In genomic region chr3:195657475-195658372, GRCh38 we compare ENCODE assay signal across 8 cellular contexts.
DNase-seq lines count a peak whose midpoint lies in the region; ATAC-seq and TF ChIP-seq lines count a peak whose summit lies in the region.
"Not testable (repeated sequence)": the region's sequence is repeated elsewhere in the genome, so short reads cannot be mapped to it uniquely, and the experiment has no call there.

No MANE protein-coding gene starts in this region.

- not testable (repeated sequence) for H3K9ac ChIP-seq in muscle layer of colon (ENCODE audit: low read length)

- H3K27me3 Mint-ChIP-seq in CD14-positive monocyte (ENCODE audit: low read depth in 3 of 3), result not testable (repeated sequence)

- not testable (repeated sequence) for H3K9me3 Mint-ChIP-seq in CD14-positive monocyte; activated naive CD4-positive, alpha-beta T cell treated with anti-CD3 and anti-CD28 coated beads, Interleukin-2, amount 50 U/mL, for 72 hours

- DNase-seq in CD14-positive monocyte (ENCODE audit: low spot score), result peak; percentile 80
- DNase-seq in T follicular helper cell (ENCODE audit: low read depth), result peak; percentile 82
- DNase-seq in activated naive CD4-positive, alpha-beta T cell treated with anti-CD3 and anti-CD28 coated beads, Interleukin-2, amount 50 U/mL, for 72 hours (ENCODE audit: low spot score in 2 of 2), result peak; percentile 95
- peak; percentile 72 for DNase-seq in fibroblast of villous mesenchyme (ENCODE audit: low read depth)
- peak; percentile 90 for DNase-seq in stimulated activated CD4-positive, alpha-beta T cell treated with anti-CD3 and anti-CD28 coated beads, Interleukin-4, amount 100 ng/mL, for 4 hours

- not testable (repeated sequence) for H3K36me3 Mint-ChIP-seq in CD14-positive monocyte; activated naive CD4-positive, alpha-beta T cell treated with anti-CD3 and anti-CD28 coated beads, Interleukin-2, amount 50 U/mL, for 72 hours

- H3K27ac ChIP-seq in muscle layer of colon (ENCODE audit: low read depth, low read length), result peak overlapping the region; percentile 82

- peak; percentile 82 for ATAC-seq in GM19467 (IDR thresholded peaks at IDR 0.05; ENCODE audit: unreplicated experiment)
- ATAC-seq in HG03280 (IDR thresholded peaks at IDR 0.05; ENCODE audit: unreplicated experiment), result peak; percentile 84
- peak; percentile 88 to 90 for ATAC-seq in activated naive CD4-positive, alpha-beta T cell treated with anti-CD3 and anti-CD28 coated beads, Interleukin-2, amount 50 U/mL, for 72 hours

- intact Hi-C loops in CD14-positive monocyte (cut with micrococcal nuclease), result not testable (repeated sequence)

- H3K27ac Mint-ChIP-seq in CD14-positive monocyte, result peak overlapping the region in 6 of 7 donors; percentile 40 to 86 (median 63)
- H3K27ac Mint-ChIP-seq in activated naive CD4-positive, alpha-beta T cell treated with anti-CD3 and anti-CD28 coated beads, Interleukin-2, amount 50 U/mL, for 72 hours, result peak overlapping the region; percentile 79 to 95

- not testable (repeated sequence) for TF ChIP-seq CTCF in CD14-positive monocyte (IDR thresholded peaks at IDR 0.05); fibroblast of villous mesenchyme (IDR thresholded peaks at IDR 0.05; ENCODE audit: insufficient read depth, low read depth, low read length)

- H3K4me3 Mint-ChIP-seq in CD14-positive monocyte, result peak overlapping the region; percentile 81 to 90

- not testable (repeated sequence) for H3K36me3 ChIP-seq in muscle layer of colon (ENCODE audit: insufficient read depth, low read length)

- H3K4me3 ChIP-seq in fibroblast of villous mesenchyme (ENCODE audit: low read depth, low read length) (peak overlapping the region; percentile 61), muscle layer of colon (ENCODE audit: low read depth in 1 of 2, low read length in 2 of 2) (peak overlapping the region; percentile 43 to 71)

- not testable (repeated sequence) for H3K27me3 ChIP-seq in muscle layer of colon (ENCODE audit: control insufficient read depth in 1 of 2, insufficient read depth in 2 of 2, low read length in 2 of 2)

- not testable (repeated sequence) for H3K9me3 ChIP-seq in muscle layer of colon (ENCODE audit: low read length)

- H3K4me1 Mint-ChIP-seq in CD14-positive monocyte, result peaks cover 14% of the 10 kb centered on the region

- H3K4me1 ChIP-seq in muscle layer of colon (ENCODE audit: insufficient read depth, low read length), result not testable (repeated sequence)

Comparison
In these comparisons a context has a peak if more than half of its experiments do, and no peak if none do; other contexts are left out.
1. Peak in every context shown above with its lines: DNase-seq, ATAC-seq, H3K4me3 ChIP-seq and H3K27ac ChIP-seq.